27 cellular contexts compared by ENCODE assay signal in genomic region chr2:36605273-36605672, GRCh38.
"Had no signal": no experiment of that assay in that cellular context is flagged by ENCODE, and none has a peak within 500 bp of the region (broad histone marks: within the 10 kb centered on the region; RNA-seq: fewer than 3 reads in every experiment).

No MANE protein-coding gene starts in this region.

- FAIRE-seq: pancreas had no signal

- H3K4me1 Mint-ChIP-seq: memory B cell; naive thymus-derived CD4-positive, alpha-beta T cell; stimulated activated naive B cell treated with anti-CD40 and anti-IgM and Interleukin-4, amounts not matched to agents 10 μg/mL and 1 μg/mL and 100 μg/mL, for 72 hours had no signal

- ATAC-seq: mucosa of descending colon; naive thymus-derived CD4-positive, alpha-beta T cell; natural killer cell treated with Interleukin-12 subunit alpha and Interleukin-12 subunit beta and Interleukin-15 and Interleukin-18, amount 100 ng/mL, for 72 hours; pancreas; right cardiac atrium; sciatic nerve; stimulated activated naive B cell treated with anti-CD40 and anti-IgM and Interleukin-4, amounts not matched to agents 10 μg/mL and 1 μg/mL and 100 μg/mL, for 72 hours; stimulated activated naive CD8-positive, alpha-beta T cell treated with anti-CD3 and anti-CD28 coated beads, Interleukin-15, Interleukin-2, amounts not matched to agents 100 U/mL and 50 U/mL, for 24 hours had no signal

- H3K9me3 Mint-ChIP-seq: memory B cell; naive thymus-derived CD4-positive, alpha-beta T cell; natural killer cell treated with Interleukin-12 subunit alpha and Interleukin-12 subunit beta and Interleukin-15 and Interleukin-18, amount 100 ng/mL, for 72 hours; stimulated activated naive B cell treated with anti-CD40 and anti-IgM and Interleukin-4, amounts not matched to agents 10 μg/mL and 1 μg/mL and 100 μg/mL, for 72 hours had no signal

- H3K27me3 ChIP-seq: pancreas, stomach, testis, thyroid gland, transverse colon, upper lobe of left lung, vagina had no signal

- DNase-seq: islet precursor cell; left ventricle myocardium inferior; midbrain; mucosa of descending colon; naive thymus-derived CD4-positive, alpha-beta T cell; pancreas; posterior cingulate gyrus; retina; right cardiac atrium; stimulated activated CD4-positive, alpha-beta T cell treated with anti-CD3 and anti-CD28 coated beads, Interleukin-12 subunit alpha, Interleukin-12 subunit beta, amount 100 ng/mL, for 4 hours; stimulated activated CD4-positive, alpha-beta T cell treated with anti-CD3 and anti-CD28 coated beads, Interleukin-15, amount 100 ng/mL, for 24 hours; stimulated activated CD4-positive, alpha-beta T cell treated with anti-CD3 and anti-CD28 coated beads, Interleukin-2, amount 100 ng/mL, for 24 hours; stimulated activated CD4-positive, alpha-beta T cell treated with anti-CD3 and anti-CD28 coated beads, Interleukin-4, amount 100 ng/mL, for 1 hour; stimulated activated naive B cell treated with anti-CD40 and anti-IgM and Interleukin-4, amounts not matched to agents 10 μg/mL and 1 μg/mL and 100 μg/mL, for 72 hours; stimulated activated naive CD8-positive, alpha-beta T cell treated with anti-CD3 and anti-CD28 coated beads, Interleukin-15, Interleukin-2, amounts not matched to agents 100 U/mL and 50 U/mL, for 24 hours; stomach; testis; thyroid gland; transverse colon; upper lobe of left lung had no signal

- H3K4me3 Mint-ChIP-seq: memory B cell; naive thymus-derived CD4-positive, alpha-beta T cell; natural killer cell treated with Interleukin-12 subunit alpha and Interleukin-12 subunit beta and Interleukin-15 and Interleukin-18, amount 100 ng/mL, for 72 hours; stimulated activated naive B cell treated with anti-CD40 and anti-IgM and Interleukin-4, amounts not matched to agents 10 μg/mL and 1 μg/mL and 100 μg/mL, for 72 hours had no signal

- H3K27ac Mint-ChIP-seq: memory B cell; naive thymus-derived CD4-positive, alpha-beta T cell; natural killer cell treated with Interleukin-12 subunit alpha and Interleukin-12 subunit beta and Interleukin-15 and Interleukin-18, amount 100 ng/mL, for 72 hours; stimulated activated naive B cell treated with anti-CD40 and anti-IgM and Interleukin-4, amounts not matched to agents 10 μg/mL and 1 μg/mL and 100 μg/mL, for 72 hours had no signal

- H3K36me3 Mint-ChIP-seq: memory B cell; naive thymus-derived CD4-positive, alpha-beta T cell; natural killer cell treated with Interleukin-12 subunit alpha and Interleukin-12 subunit beta and Interleukin-15 and Interleukin-18, amount 100 ng/mL, for 72 hours; stimulated activated naive B cell treated with anti-CD40 and anti-IgM and Interleukin-4, amounts not matched to agents 10 μg/mL and 1 μg/mL and 100 μg/mL, for 72 hours had no signal

- H3K36me3 ChIP-seq: left ventricle myocardium inferior, pancreas, prostate gland, stomach, thyroid gland, transverse colon, upper lobe of left lung, vagina had no signal

- H3K4me1 ChIP-seq: left ventricle myocardium inferior, pancreas, prostate gland, stomach, testis, thyroid gland, transverse colon, upper lobe of left lung, vagina had no signal

- H3K4me3 ChIP-seq: left ventricle myocardium inferior, lung, mucosa of descending colon, pancreas, prostate gland, skin epidermis, stomach, testis, thyroid gland, transverse colon, upper lobe of left lung, vagina had no signal

- H3K27ac ChIP-seq: left ventricle myocardium inferior, pancreas, prostate gland, skin epidermis, stomach, testis, thyroid gland, transverse colon, upper lobe of left lung, vagina had no signal

- H3K9me3 ChIP-seq: left ventricle myocardium inferior, mucosa of descending colon, pancreas, prostate gland, stomach, testis, thyroid gland, transverse colon, upper lobe of left lung, vagina had no signal
